ENCODE assay signal across 19 cellular contexts in the genomic region with DNA sequence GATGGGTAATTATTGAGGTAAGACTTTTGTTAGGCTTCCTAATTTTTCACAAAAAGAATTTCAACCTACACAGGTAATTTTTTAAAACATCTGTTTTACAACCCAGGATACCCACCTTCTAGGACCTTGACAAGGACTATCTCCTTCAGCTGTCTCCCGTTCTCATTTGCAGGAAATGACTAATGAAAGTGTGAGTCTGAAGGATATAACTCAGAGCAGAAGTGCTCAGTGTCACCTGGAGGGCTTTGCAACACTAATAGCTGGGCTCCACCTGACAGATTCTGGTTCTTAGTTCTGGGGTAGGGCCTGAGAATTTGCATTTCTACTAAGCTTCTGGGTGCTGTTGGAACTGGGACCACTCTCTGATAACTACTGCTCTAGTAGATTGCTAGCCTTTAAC. TPM values are rescaled to one million over a fixed set of nuclear protein-coding genes. Genes with fewer than 3 reads are reported as not detected.
DNase-seq lines count a peak whose midpoint lies in the region; ATAC-seq and TF ChIP-seq lines count a peak whose summit lies in the region.
"Had no signal": no experiment of that assay in that cellular context is flagged by ENCODE, and none has a peak within 500 bp of the region (broad histone marks: within the 10 kb centered on the region; RNA-seq: fewer than 3 reads in every experiment).

No MANE protein-coding gene starts in this region.

- H3K27me3 Mint-ChIP-seq in activated CD4-positive, alpha-beta memory T cell treated with anti-CD3 and anti-CD28 coated beads for 36 hours: no peaks in the 10 kb centered on the region
- no peaks in the 10 kb centered on the region for H3K27me3 Mint-ChIP-seq in activated CD4-positive, alpha-beta memory T cell treated with anti-CD3 and anti-CD28 coated beads, Interleukin-2, amount 10 ng/mL, durations not matched to agents 7 days and 5 days
- H3K27me3 Mint-ChIP-seq: naive B cell, type B pancreatic cell had no signal

- no peaks in the 10 kb centered on the region for H3K9me3 Mint-ChIP-seq in activated CD4-positive, alpha-beta memory T cell treated with anti-CD3 and anti-CD28 coated beads for 36 hours
- H3K9me3 Mint-ChIP-seq in activated CD4-positive, alpha-beta memory T cell treated with anti-CD3 and anti-CD28 coated beads, Interleukin-2, amount 10 ng/mL, durations not matched to agents 7 days and 5 days: no peaks in the 10 kb centered on the region
- H3K9me3 Mint-ChIP-seq: activated T-helper 1 cell treated with anti-CD3 and anti-CD28 coated beads, Interleukin-12 subunit alpha, Interleukin-12 subunit beta, Interleukin-2, Interleukin-4 antibody, amounts not matched to agents 30 ng/mL and 10 ng/mL and 1 ng/mL, durations not matched to agents 14 hours and 24 hours and 36 hours; H9; naive B cell; type B pancreatic cell had no signal

- H3K4me3 Mint-ChIP-seq in activated CD4-positive, alpha-beta memory T cell treated with anti-CD3 and anti-CD28 coated beads for 36 hours: no peak overlapping the region
- H3K4me3 Mint-ChIP-seq in activated CD4-positive, alpha-beta memory T cell treated with anti-CD3 and anti-CD28 coated beads, Interleukin-2, amount 10 ng/mL, durations not matched to agents 7 days and 5 days: no peak overlapping the region
- H3K4me3 Mint-ChIP-seq: activated T-helper 1 cell treated with anti-CD3 and anti-CD28 coated beads, Interleukin-12 subunit alpha, Interleukin-12 subunit beta, Interleukin-2, Interleukin-4 antibody, amounts not matched to agents 30 ng/mL and 10 ng/mL and 1 ng/mL, durations not matched to agents 14 hours and 24 hours and 36 hours; H9; naive B cell; type B pancreatic cell had no signal

- H3K4me1 ChIP-seq in foreskin keratinocyte: peaks cover 25% of the 10 kb centered on the region
- H3K4me1 ChIP-seq: BLaER1, body of pancreas had no signal

- peak; percentile 88 for ATAC-seq in foreskin keratinocyte
- ATAC-seq in HG03159 (IDR thresholded peaks at IDR 0.05; ENCODE audit: unreplicated experiment): no peak
- ATAC-seq in HG03520 (IDR thresholded peaks at IDR 0.05; ENCODE audit: unreplicated experiment): no peak
- ATAC-seq: body of pancreas, left cardiac atrium had no signal

- no peak overlapping the region for H3K27ac Mint-ChIP-seq in activated CD4-positive, alpha-beta memory T cell treated with anti-CD3 and anti-CD28 coated beads for 36 hours
- no peak overlapping the region for H3K27ac Mint-ChIP-seq in activated CD4-positive, alpha-beta memory T cell treated with anti-CD3 and anti-CD28 coated beads, Interleukin-2, amount 10 ng/mL, durations not matched to agents 7 days and 5 days
- H3K27ac Mint-ChIP-seq: activated T-helper 1 cell treated with anti-CD3 and anti-CD28 coated beads, Interleukin-12 subunit alpha, Interleukin-12 subunit beta, Interleukin-2, Interleukin-4 antibody, amounts not matched to agents 30 ng/mL and 10 ng/mL and 1 ng/mL, durations not matched to agents 14 hours and 24 hours and 36 hours; H9; type B pancreatic cell had no signal

- CTCF ChIA-PET in activated CD4-positive, alpha-beta memory T cell treated with anti-CD3 and anti-CD28 coated beads for 36 hours (lab: Charles Lee): no interaction called here
- CTCF ChIA-PET in activated CD4-positive, alpha-beta memory T cell treated with anti-CD3 and anti-CD28 coated beads, Interleukin-2, amount 10 ng/mL, durations not matched to agents 7 days and 5 days (lab: Charles Lee): no interaction called here

- H3K27ac ChIP-seq in foreskin keratinocyte: no peak overlapping the region
- H3K27ac ChIP-seq: BLaER1, body of pancreas had no signal

- DNase-seq in activated CD4-positive, alpha-beta memory T cell treated with anti-CD3 and anti-CD28 coated beads for 36 hours: peak; percentile 16
- DNase-seq in activated CD4-positive, alpha-beta memory T cell treated with anti-CD3 and anti-CD28 coated beads, Interleukin-2, amount 10 ng/mL, durations not matched to agents 7 days and 5 days: no peak
- DNase-seq in EH (ENCODE audit: low read depth): peak; percentile 8
- DNase-seq in M059J (ENCODE audit: low read depth): peak; percentile 38
- peak; percentile 37 to 64 for DNase-seq in foreskin keratinocyte
- no peak for DNase-seq in KG1 (lab: John Stamatoyannopoulos, UW)
- DNase-seq: body of pancreas, H9, KBM-7, left cardiac atrium, mesenchymal stem cell, MV-4-11, naive B cell, retina had no signal

- H3K36me3 Mint-ChIP-seq in activated CD4-positive, alpha-beta memory T cell treated with anti-CD3 and anti-CD28 coated beads for 36 hours: no peaks in the 10 kb centered on the region
- no peaks in the 10 kb centered on the region for H3K36me3 Mint-ChIP-seq in activated CD4-positive, alpha-beta memory T cell treated with anti-CD3 and anti-CD28 coated beads, Interleukin-2, amount 10 ng/mL, durations not matched to agents 7 days and 5 days (ENCODE audit: low read depth)

- TF ChIP-seq CTCF in foreskin keratinocyte (conservative IDR thresholded peaks at IDR 0.05): no peak

- no peaks in the 10 kb centered on the region for H3K27me3 ChIP-seq in foreskin keratinocyte
- H3K27me3 ChIP-seq: BLaER1, body of pancreas had no signal

- POLR2A ChIA-PET in activated CD4-positive, alpha-beta memory T cell treated with anti-CD3 and anti-CD28 coated beads for 36 hours (lab: Charles Lee): no interaction called here
- POLR2A ChIA-PET in activated CD4-positive, alpha-beta memory T cell treated with anti-CD3 and anti-CD28 coated beads, Interleukin-2, amount 10 ng/mL, durations not matched to agents 7 days and 5 days (lab: Charles Lee): no interaction called here

- H3K4me1 Mint-ChIP-seq in activated CD4-positive, alpha-beta memory T cell treated with anti-CD3 and anti-CD28 coated beads for 36 hours (ENCODE audit: low read depth): peaks cover 2% of the 10 kb centered on the region
- H3K4me1 Mint-ChIP-seq in activated CD4-positive, alpha-beta memory T cell treated with anti-CD3 and anti-CD28 coated beads, Interleukin-2, amount 10 ng/mL, durations not matched to agents 7 days and 5 days: peaks cover 7% of the 10 kb centered on the region
- H3K4me1 Mint-ChIP-seq: H9, naive B cell had no signal

- intact Hi-C loops in activated CD4-positive, alpha-beta memory T cell treated with anti-CD3 and anti-CD28 coated beads for 36 hours (cut with micrococcal nuclease): no loop called here

RNA-seq across cellular contexts. Expression of a gene that starts 30.5 kb away (rescaled TPM):
- 1 to 10 TPM; 2.2 to 2.8 TPM for total RNA-seq in activated CD4-positive, alpha-beta memory T cell treated with anti-CD3 and anti-CD28 coated beads for 36 hours
- 1 to 10 TPM; 4.9 to 5.5 TPM for total RNA-seq in activated CD4-positive, alpha-beta memory T cell treated with anti-CD3 and anti-CD28 coated beads, Interleukin-2, amount 10 ng/mL, durations not matched to agents 7 days and 5 days
- 1.2 and 3.7 TPM in 2 replicates for total RNA-seq in M059J (2014; rRNA removed; shearing (Covaris generic))
- 0.71 and 1.4 TPM in 2 replicates for total RNA-seq in foreskin keratinocyte
- polyA plus RNA-seq in foreskin keratinocyte: 0.37 and 0.50 TPM in 2 replicates

RNA-seq across cellular contexts. Expression of a gene that starts 30.6 kb away (rescaled TPM):
- 10 to 100 TPM; 17.3 to 18.2 TPM for total RNA-seq in activated CD4-positive, alpha-beta memory T cell treated with anti-CD3 and anti-CD28 coated beads for 36 hours
- total RNA-seq in activated CD4-positive, alpha-beta memory T cell treated with anti-CD3 and anti-CD28 coated beads, Interleukin-2, amount 10 ng/mL, durations not matched to agents 7 days and 5 days: 10 to 100 TPM; 13.5 to 14.4 TPM
- 12.4 and 15.4 TPM in 2 replicates for total RNA-seq in M059J (2014; rRNA removed; shearing (Covaris generic))
- total RNA-seq in foreskin keratinocyte: 7.7 and 8.7 TPM in 2 replicates
- 4.7 and 4.9 TPM in 2 replicates for polyA plus RNA-seq in foreskin keratinocyte

Comparison
In these comparisons a context has a peak if more than half of its experiments do, and no peak if none do; other contexts are left out.
1. DNase-seq: peak in activated CD4-positive, alpha-beta memory T cell treated with anti-CD3 and anti-CD28 coated beads for 36 hours (single experiment), EH (single experiment), M059J (single experiment) and foreskin keratinocyte (2 of 2); none in activated CD4-positive, alpha-beta memory T cell treated with anti-CD3 and anti-CD28 coated beads, Interleukin-2, amount 10 ng/mL, durations not matched to agents 7 days and 5 days (single experiment) and KG1 (single experiment).